In the genomic region with DNA sequence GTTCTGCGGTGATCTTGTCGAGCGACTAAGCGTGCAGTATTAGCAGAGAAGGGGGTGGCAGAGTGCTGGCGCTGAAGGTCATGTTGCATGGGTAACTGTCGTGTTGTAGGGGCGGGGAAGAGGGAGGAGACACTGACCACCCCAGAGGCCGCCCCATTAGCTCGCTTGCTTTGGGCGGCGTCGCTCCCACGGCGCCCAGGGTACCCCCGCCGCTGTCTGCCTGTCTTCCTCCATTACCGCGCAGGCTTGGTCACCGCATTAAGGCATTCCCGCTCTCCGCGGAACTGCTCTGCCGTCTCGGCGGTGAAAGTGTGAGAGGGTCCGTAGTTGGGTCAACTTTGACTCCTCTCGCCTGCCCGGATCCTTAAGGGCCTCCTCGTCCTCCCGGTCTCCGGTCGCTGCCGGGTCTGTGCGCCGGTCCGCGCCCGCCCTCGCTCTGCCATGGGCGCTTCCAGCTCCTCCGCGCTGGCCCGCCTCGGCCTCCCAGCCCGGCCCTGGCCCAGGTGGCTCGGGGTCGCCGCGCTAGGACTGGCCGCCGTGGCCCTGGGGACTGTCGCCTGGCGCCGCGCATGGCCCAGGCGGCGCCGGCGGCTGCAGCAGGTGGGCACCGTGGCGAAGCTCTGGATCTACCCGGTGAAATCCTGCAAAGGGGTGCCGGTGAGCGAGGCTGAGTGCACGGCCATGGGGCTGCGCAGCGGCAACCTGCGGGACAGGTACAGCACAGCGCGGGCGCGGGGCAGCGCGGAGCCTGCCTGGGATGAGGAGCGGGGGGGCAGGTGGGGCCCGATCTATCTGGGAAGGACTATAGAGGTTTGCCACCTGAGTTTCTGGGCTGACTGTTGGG, we compare ENCODE assay signal across 1 cellular context.
TF ChIP-seq lines count a peak whose summit lies in the region.

Gene MTARC2 (plus strand): TSS at position 232 of the 844 bp plus-strand sequence. CDS start 210 bp downstream, at position 442.

TF ChIP-seq in HepG2, 621 proteins besides CTCF, POLR2A, EP300 and RAD21 (continued from another document and continues in another):
- TF ChIP-seq, protein P1, sequence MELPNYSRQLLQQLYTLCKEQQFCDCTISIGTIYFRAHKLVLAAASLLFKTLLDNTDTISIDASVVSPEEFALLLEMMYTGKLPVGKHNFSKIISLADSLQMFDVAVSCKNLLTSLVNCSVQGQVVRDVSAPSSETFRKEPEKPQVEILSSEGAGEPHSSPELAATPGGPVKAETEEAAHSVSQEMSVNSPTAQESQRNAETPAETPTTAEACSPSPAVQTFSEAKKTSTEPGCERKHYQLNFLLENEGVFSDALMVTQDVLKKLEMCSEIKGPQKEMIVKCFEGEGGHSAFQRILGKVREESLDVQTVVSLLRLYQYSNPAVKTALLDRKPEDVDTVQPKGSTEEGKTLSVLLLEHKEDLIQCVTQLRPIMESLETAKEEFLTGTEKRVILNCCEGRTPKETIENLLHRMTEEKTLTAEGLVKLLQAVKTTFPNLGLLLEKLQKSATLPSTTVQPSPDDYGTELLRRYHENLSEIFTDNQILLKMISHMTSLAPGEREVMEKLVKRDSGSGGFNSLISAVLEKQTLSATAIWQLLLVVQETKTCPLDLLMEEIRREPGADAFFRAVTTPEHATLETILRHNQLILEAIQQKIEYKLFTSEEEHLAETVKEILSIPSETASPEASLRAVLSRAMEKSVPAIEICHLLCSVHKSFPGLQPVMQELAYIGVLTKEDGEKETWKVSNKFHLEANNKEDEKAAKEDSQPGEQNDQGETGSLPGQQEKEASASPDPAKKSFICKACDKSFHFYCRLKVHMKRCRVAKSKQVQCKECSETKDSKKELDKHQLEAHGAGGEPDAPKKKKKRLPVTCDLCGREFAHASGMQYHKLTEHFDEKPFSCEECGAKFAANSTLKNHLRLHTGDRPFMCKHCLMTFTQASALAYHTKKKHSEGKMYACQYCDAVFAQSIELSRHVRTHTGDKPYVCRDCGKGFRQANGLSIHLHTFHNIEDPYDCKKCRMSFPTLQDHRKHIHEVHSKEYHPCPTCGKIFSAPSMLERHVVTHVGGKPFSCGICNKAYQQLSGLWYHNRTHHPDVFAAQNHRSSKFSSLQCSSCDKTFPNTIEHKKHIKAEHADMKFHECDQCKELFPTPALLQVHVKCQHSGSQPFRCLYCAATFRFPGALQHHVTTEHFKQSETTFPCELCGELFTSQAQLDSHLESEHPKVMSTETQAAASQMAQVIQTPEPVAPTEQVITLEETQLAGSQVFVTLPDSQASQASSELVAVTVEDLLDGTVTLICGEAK (IDR thresholded peaks at IDR 0.05), result no peak
- TF ChIP-seq, protein P1 (CRISPR knock-in tag; IDR thresholded peaks at IDR 0.05), result 0 out of 2 replicates have a peak, but pooled peaks have one; percentile 58
- TF ChIP-seq HDAC2 (CRISPR knock-in tag; IDR thresholded peaks at IDR 0.05) (peak; percentile 63; the same call in 1 of the 2 replicates), ZNF770 (CRISPR knock-in tag; IDR thresholded peaks at IDR 0.05) (peak; percentile 68), REPIN1 (CRISPR knock-in tag; IDR thresholded peaks at IDR 0.05; ENCODE audit: borderline replicate concordance, low read depth) (peak; percentile 81), ATF1 (CRISPR knock-in tag; IDR thresholded peaks at IDR 0.05) (no peak), ATF7 (IDR thresholded peaks at IDR 0.05) (no peak), ATF7 (CRISPR knock-in tag; IDR thresholded peaks at IDR 0.05) (no peak), ATF7-NPFF (CRISPR knock-in tag; IDR thresholded peaks at IDR 0.05; ENCODE audit: low read depth) (peak; percentile 33; the same call in 1 of the 2 replicates), HMG20A (CRISPR knock-in tag; IDR thresholded peaks at IDR 0.05; ENCODE audit: borderline replicate concordance) (peak; percentile 64; the same call in 1 of the 2 replicates), PRPF4 (IDR thresholded peaks at IDR 0.05; ENCODE audit: low read depth, low read length, poor library complexity, severe bottlenecking) (no peak), MLLT10 (CRISPR knock-in tag; IDR thresholded peaks at IDR 0.05) (no peak), POLR2G (IDR thresholded peaks at IDR 0.05; ENCODE audit: low read depth, low read length) (peak; percentile 80), REL (CRISPR knock-in tag; conservative IDR thresholded peaks at IDR 0.05) (0 out of 2 replicates have a peak, but pooled peaks have one; percentile 34), ZNF558 (CRISPR knock-in tag; IDR thresholded peaks at IDR 0.05; ENCODE audit: borderline replicate concordance) (peak; percentile 44; the same call in 1 of the 2 replicates), STAT5B (CRISPR knock-in tag; IDR thresholded peaks at IDR 0.05) (0 out of 2 replicates have a peak, but pooled peaks have one; percentile 18), TBL1XR1 (IDR thresholded peaks at IDR 0.05; ENCODE audit: borderline replicate concordance, low read length, partially characterized antibody) (no peak), ZFP90 (CRISPR knock-in tag; IDR thresholded peaks at IDR 0.05; ENCODE audit: borderline replicate concordance) (no peak), CREBL2 (CRISPR knock-in tag; IDR thresholded peaks at IDR 0.05; ENCODE audit: borderline replicate concordance) (no peak), MTA1 (CRISPR knock-in tag; IDR thresholded peaks at IDR 0.05; ENCODE audit: borderline replicate concordance) (peak; percentile 61; the same call in 1 of the 2 replicates), ZNF614 (CRISPR knock-in tag; IDR thresholded peaks at IDR 0.05; ENCODE audit: borderline replicate concordance) (peak; percentile 32; the same call in 1 of the 2 replicates), MAF1 (CRISPR knock-in tag; IDR thresholded peaks at IDR 0.05; ENCODE audit: borderline replicate concordance) (0 out of 2 replicates have a peak, but pooled peaks have one; percentile 59), ZNF841 (CRISPR knock-in tag; IDR thresholded peaks at IDR 0.05; ENCODE audit: borderline replicate concordance) (no peak), SOX6 (IDR thresholded peaks at IDR 0.05) (no peak), SOX6 (CRISPR knock-in tag; IDR thresholded peaks at IDR 0.05) (no peak; the same call in 1 of the 2 replicates), GLI4 (CRISPR knock-in tag; IDR thresholded peaks at IDR 0.05; ENCODE audit: borderline replicate concordance) (0 out of 2 replicates have a peak, but pooled peaks have one; percentile 38)
- TF ChIP-seq, protein P2, sequence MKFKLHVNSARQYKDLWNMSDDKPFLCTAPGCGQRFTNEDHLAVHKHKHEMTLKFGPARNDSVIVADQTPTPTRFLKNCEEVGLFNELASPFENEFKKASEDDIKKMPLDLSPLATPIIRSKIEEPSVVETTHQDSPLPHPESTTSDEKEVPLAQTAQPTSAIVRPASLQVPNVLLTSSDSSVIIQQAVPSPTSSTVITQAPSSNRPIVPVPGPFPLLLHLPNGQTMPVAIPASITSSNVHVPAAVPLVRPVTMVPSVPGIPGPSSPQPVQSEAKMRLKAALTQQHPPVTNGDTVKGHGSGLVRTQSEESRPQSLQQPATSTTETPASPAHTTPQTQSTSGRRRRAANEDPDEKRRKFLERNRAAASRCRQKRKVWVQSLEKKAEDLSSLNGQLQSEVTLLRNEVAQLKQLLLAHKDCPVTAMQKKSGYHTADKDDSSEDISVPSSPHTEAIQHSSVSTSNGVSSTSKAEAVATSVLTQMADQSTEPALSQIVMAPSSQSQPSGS (CRISPR knock-in tag; IDR thresholded peaks at IDR 0.05), result peak; percentile 41; the same call in 1 of the 2 replicates
- TF ChIP-seq, protein P3, sequence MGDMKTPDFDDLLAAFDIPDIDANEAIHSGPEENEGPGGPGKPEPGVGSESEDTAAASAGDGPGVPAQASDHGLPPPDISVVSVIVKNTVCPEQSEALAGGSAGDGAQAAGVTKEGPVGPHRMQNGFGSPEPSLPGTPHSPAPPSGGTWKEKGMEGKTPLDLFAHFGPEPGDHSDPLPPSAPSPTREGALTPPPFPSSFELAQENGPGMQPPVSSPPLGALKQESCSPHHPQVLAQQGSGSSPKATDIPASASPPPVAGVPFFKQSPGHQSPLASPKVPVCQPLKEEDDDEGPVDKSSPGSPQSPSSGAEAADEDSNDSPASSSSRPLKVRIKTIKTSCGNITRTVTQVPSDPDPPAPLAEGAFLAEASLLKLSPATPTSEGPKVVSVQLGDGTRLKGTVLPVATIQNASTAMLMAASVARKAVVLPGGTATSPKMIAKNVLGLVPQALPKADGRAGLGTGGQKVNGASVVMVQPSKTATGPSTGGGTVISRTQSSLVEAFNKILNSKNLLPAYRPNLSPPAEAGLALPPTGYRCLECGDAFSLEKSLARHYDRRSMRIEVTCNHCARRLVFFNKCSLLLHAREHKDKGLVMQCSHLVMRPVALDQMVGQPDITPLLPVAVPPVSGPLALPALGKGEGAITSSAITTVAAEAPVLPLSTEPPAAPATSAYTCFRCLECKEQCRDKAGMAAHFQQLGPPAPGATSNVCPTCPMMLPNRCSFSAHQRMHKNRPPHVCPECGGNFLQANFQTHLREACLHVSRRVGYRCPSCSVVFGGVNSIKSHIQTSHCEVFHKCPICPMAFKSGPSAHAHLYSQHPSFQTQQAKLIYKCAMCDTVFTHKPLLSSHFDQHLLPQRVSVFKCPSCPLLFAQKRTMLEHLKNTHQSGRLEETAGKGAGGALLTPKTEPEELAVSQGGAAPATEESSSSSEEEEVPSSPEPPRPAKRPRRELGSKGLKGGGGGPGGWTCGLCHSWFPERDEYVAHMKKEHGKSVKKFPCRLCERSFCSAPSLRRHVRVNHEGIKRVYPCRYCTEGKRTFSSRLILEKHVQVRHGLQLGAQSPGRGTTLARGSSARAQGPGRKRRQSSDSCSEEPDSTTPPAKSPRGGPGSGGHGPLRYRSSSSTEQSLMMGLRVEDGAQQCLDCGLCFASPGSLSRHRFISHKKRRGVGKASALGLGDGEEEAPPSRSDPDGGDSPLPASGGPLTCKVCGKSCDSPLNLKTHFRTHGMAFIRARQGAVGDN (CRISPR knock-in tag; IDR thresholded peaks at IDR 0.05), result peak; percentile 91
- TF ChIP-seq, protein P4, sequence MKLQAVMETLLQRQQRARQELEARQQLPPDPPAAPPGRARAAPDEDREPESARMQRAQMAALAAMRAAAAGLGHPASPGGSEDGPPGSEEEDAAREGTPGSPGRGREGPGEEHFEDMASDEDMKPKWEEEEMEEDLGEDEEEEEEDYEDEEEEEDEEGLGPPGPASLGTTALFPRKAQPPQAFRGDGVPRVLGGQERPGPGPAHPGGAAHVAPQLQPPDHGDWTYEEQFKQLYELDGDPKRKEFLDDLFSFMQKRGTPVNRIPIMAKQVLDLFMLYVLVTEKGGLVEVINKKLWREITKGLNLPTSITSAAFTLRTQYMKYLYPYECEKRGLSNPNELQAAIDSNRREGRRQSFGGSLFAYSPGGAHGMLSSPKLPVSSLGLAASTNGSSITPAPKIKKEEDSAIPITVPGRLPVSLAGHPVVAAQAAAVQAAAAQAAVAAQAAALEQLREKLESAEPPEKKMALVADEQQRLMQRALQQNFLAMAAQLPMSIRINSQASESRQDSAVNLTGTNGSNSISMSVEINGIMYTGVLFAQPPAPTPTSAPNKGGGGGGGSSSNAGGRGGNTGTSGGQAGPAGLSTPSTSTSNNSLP (IDR thresholded peaks at IDR 0.05; ENCODE audit: low read depth, low read length), result no peak
- TF ChIP-seq, protein P5, sequence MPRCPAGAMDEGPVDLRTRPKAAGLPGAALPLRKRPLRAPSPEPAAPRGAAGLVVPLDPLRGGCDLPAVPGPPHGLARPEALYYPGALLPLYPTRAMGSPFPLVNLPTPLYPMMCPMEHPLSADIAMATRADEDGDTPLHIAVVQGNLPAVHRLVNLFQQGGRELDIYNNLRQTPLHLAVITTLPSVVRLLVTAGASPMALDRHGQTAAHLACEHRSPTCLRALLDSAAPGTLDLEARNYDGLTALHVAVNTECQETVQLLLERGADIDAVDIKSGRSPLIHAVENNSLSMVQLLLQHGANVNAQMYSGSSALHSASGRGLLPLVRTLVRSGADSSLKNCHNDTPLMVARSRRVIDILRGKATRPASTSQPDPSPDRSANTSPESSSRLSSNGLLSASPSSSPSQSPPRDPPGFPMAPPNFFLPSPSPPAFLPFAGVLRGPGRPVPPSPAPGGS (CRISPR knock-in tag; IDR thresholded peaks at IDR 0.05), result peak; percentile 89; the same call in 1 of the 2 replicates
